18 cellular contexts compared by ENCODE assay signal in the genomic region with DNA sequence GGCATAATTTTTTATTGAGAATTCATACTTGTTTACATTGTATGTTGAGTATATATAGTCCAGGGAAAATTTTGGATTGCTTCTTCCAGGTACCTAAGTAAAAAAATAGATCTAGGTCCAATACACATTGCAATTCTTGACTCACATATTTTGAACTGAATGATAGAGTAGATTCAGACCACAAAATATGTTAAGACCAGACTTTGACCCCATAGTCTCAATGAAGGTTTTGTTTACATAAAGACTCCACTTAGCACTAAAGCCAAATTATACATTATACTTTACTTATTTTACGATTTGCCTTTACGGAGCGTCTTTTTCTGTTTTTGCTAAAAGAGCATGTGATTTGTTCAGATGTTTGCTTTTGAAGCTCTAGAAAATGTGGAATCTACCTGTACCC.
DNase-seq lines count a peak whose midpoint lies in the region; ATAC-seq and TF ChIP-seq lines count a peak whose summit lies in the region.
"Had no signal": no experiment of that assay in that cellular context is flagged by ENCODE, and none has a peak within 500 bp of the region (broad histone marks: within the 10 kb centered on the region; RNA-seq: fewer than 3 reads in every experiment).

No MANE protein-coding gene starts in this region.

- no peak overlapping the region for H3K27ac ChIP-seq in gastroesophageal sphincter
- H3K27ac ChIP-seq: 22Rv1, A549, C4-2B, GM23248 had no signal

- no peak for TF ChIP-seq EP300 in gastroesophageal sphincter (IDR thresholded peaks at IDR 0.05)

- no peak for TF ChIP-seq POLR2A in gastroesophageal sphincter (IDR thresholded peaks at IDR 0.05)

- no peaks in the 10 kb centered on the region for H3K27me3 ChIP-seq in gastroesophageal sphincter

- no peaks in the 10 kb centered on the region for H3K4me1 ChIP-seq in gastroesophageal sphincter
- H3K4me1 ChIP-seq: A549 had no signal

- 34 to 77% methylated on average over 3 of the region's 3 CpGs for WGBS in gastroesophageal sphincter (ENCODE audit: low coverage in 1 of 2), 2 donors

- H3K36me3 ChIP-seq in gastroesophageal sphincter = no peaks in the 10 kb centered on the region
- H3K36me3 ChIP-seq: HAP-1 had no signal

- ATAC-seq in gastroesophageal sphincter = no peak
- ATAC-seq: A549, GM12878 had no signal

- no peaks in the 10 kb centered on the region for H3K9me3 ChIP-seq in gastroesophageal sphincter
- H3K9me3 ChIP-seq: A549, HAP-1 had no signal

- DNase-seq in DMS53 (lab: John Stamatoyannopoulos, UW) = peak; percentile 25
- DNase-seq in DMS53 treated with DMSO at 0.1 percent for 48 hours (lab: John Stamatoyannopoulos, UW; ENCODE audit: unreplicated experiment) = no peak
- DNase-seq in LoVo (ENCODE audit: low spot score) = peak; percentile 26
- DNase-seq in SW480 (ENCODE audit: low spot score) = peak; percentile 9
- no peak for DNase-seq in NCI-H1105 treated with DMSO at 0.1 percent for 48 hours (lab: John Stamatoyannopoulos, UW)
- DNase-seq in effector CD8-positive, alpha-beta T cell (lab: John Stamatoyannopoulos, UW) = no peak
- DNase-seq: AML-193; CD4-positive, alpha-beta T cell; DMS153; DND-41; EL; GM23248 had no signal

- no peak overlapping the region for H3K4me3 ChIP-seq in gastroesophageal sphincter
- H3K4me3 ChIP-seq: A549, GM12878, GM23248, HAP-1 had no signal

- TF ChIP-seq CTCF in gastroesophageal sphincter (IDR thresholded peaks at IDR 0.05) = no peak

Comparison
In these comparisons a context has a peak if more than half of its experiments do, and no peak if none do; other contexts are left out.
1. DNase-seq: peak in DMS53 (single experiment), LoVo (single experiment) and SW480 (single experiment); none in DMS53 treated with DMSO at 0.1 percent for 48 hours (single experiment), NCI-H1105 treated with DMSO at 0.1 percent for 48 hours (single experiment) and effector CD8-positive, alpha-beta T cell (single experiment).